Comparison of ENCODE assay signal across 14 cellular contexts in genomic region chr2:179021258-179021657, GRCh38. TPM values are rescaled to one million over a fixed set of nuclear protein-coding genes. Genes with fewer than 3 reads are reported as not detected.
DNase-seq lines count a peak whose midpoint lies in the region; ATAC-seq, FAIRE-seq and TF ChIP-seq lines count a peak whose summit lies in the region.
"Had no signal": no experiment of that assay in that cellular context is flagged by ENCODE, and none has a peak within 500 bp of the region (broad histone marks: within the 10 kb centered on the region; RNA-seq: fewer than 3 reads in every experiment).

No MANE protein-coding gene starts in this region.

- ATAC-seq in GM21360 (IDR thresholded peaks at IDR 0.05; ENCODE audit: unreplicated experiment) (peak; percentile 68), HG03045 (IDR thresholded peaks at IDR 0.05; ENCODE audit: unreplicated experiment) (peak; percentile 85), activated B cell treated with CpG ODN at 0.5 μM for 24 hours (ENCODE audit: low read depth) (peak; percentile 91)
- ATAC-seq in effector memory CD8-positive, alpha-beta T cell (replicated peaks): no peak

- H3K27ac Mint-ChIP-seq in activated B cell treated with CpG ODN at 0.5 μM for 24 hours: peak overlapping the region; percentile 57
- H3K27ac Mint-ChIP-seq in effector memory CD8-positive, alpha-beta T cell: no peak overlapping the region
- H3K27ac Mint-ChIP-seq: activated naive CD4-positive, alpha-beta T cell treated with anti-CD3 and anti-CD28 coated beads for 36 hours; CD4-positive, alpha-beta memory T cell had no signal

- no peak for TF ChIP-seq CTCF in activated B cell treated with CpG ODN at 0.5 μM for 24 hours (IDR thresholded peaks at IDR 0.05)

- CTCF ChIA-PET in activated B cell treated with CpG ODN at 0.5 μM for 24 hours (lab: Charles Lee): interaction anchor here (1.0 to 6.5 kb wide), 11 partner anchors 11 to 130 kb away, joined by 3 to 57 read pairs (median 8); partner anchors contain the start of gene CCDC141

- H3K4me1 Mint-ChIP-seq in activated B cell treated with CpG ODN at 0.5 μM for 24 hours: peaks cover 58% of the 10 kb centered on the region
- H3K4me1 Mint-ChIP-seq in effector memory CD8-positive, alpha-beta T cell (ENCODE audit: low read depth in 2 of 2): no peaks in the 10 kb centered on the region

- FAIRE-seq in GM18507 (lab: Jason Lieb, UNC): peak; percentile 81
- FAIRE-seq: TTC549 had no signal

- intact Hi-C loops in activated B cell treated with CpG ODN at 0.5 μM for 24 hours (cut with micrococcal nuclease): loop anchor here (1.0 to 5.0 kb wide), 4 partner anchors 10 to 241 kb away; partner anchors contain the start of gene SESTD1

- POLR2A ChIA-PET in activated B cell treated with CpG ODN at 0.5 μM for 24 hours (lab: Charles Lee): interaction anchor here (0.9 to 3.7 kb wide), 7 partner anchors 10 to 108 kb away, joined by 3 to 39 read pairs (median 5); partner anchors contain the start of gene CCDC141

- H3K36me3 Mint-ChIP-seq in activated B cell treated with CpG ODN at 0.5 μM for 24 hours (ENCODE audit: low read depth): peaks cover 6% of the 10 kb centered on the region
- H3K36me3 Mint-ChIP-seq in effector memory CD8-positive, alpha-beta T cell (ENCODE audit: insufficient read depth): no peaks in the 10 kb centered on the region
- H3K36me3 Mint-ChIP-seq: CD4-positive, alpha-beta memory T cell had no signal

- H3K27me3 Mint-ChIP-seq in activated B cell treated with CpG ODN at 0.5 μM for 24 hours: no peaks in the 10 kb centered on the region
- no peaks in the 10 kb centered on the region for H3K27me3 Mint-ChIP-seq in effector memory CD8-positive, alpha-beta T cell
- H3K27me3 Mint-ChIP-seq: CD4-positive, alpha-beta memory T cell had no signal

- no peak for DNase-seq in GM18507 (ENCODE audit: extremely low spot score, insufficient read length, low read depth)
- DNase-seq in activated B cell treated with CpG ODN at 0.5 μM for 24 hours: no peak
- no peak for DNase-seq in NCI-H1417 (lab: John Stamatoyannopoulos, UW)
- DNase-seq in SKM-1 treated with dmso at 0.1 percent for 144 hours (lab: John Stamatoyannopoulos, UW; ENCODE audit: unreplicated experiment): no peak
- DNase-seq in effector memory CD8-positive, alpha-beta T cell: no peak
- no peak for DNase-seq in kidney glomerular epithelial cell (lab: John Stamatoyannopoulos, UW)
- DNase-seq: activated naive CD4-positive, alpha-beta T cell treated with anti-CD3 and anti-CD28 coated beads for 36 hours; CD4-positive, alpha-beta memory T cell; effector memory CD4-positive, alpha-beta T cell; stimulated activated CD4-positive, alpha-beta T cell treated with anti-CD3 and anti-CD28 coated beads, Interleukin-2, amount 100 ng/mL, for 48 hours; upper lobe of left lung had no signal

- H3K9me3 Mint-ChIP-seq in activated B cell treated with CpG ODN at 0.5 μM for 24 hours: peaks cover 6% of the 10 kb centered on the region
- H3K9me3 Mint-ChIP-seq in effector memory CD8-positive, alpha-beta T cell: peaks cover 0 to 4% of the 10 kb centered on the region in 2 donors

- H3K4me3 Mint-ChIP-seq in activated B cell treated with CpG ODN at 0.5 μM for 24 hours: peak overlapping the region; percentile 74
- H3K4me3 Mint-ChIP-seq in effector memory CD8-positive, alpha-beta T cell: no peak overlapping the region
- H3K4me3 Mint-ChIP-seq: activated naive CD4-positive, alpha-beta T cell treated with anti-CD3 and anti-CD28 coated beads for 36 hours; CD4-positive, alpha-beta memory T cell had no signal

RNA-seq across cellular contexts. Expression of gene CCDC141, which starts 28.7 kb away (rescaled TPM):
- total RNA-seq in activated B cell treated with CpG ODN at 0.5 μM for 24 hours: 32.1 and 38.8 TPM in 2 replicates
